In the genomic region with DNA sequence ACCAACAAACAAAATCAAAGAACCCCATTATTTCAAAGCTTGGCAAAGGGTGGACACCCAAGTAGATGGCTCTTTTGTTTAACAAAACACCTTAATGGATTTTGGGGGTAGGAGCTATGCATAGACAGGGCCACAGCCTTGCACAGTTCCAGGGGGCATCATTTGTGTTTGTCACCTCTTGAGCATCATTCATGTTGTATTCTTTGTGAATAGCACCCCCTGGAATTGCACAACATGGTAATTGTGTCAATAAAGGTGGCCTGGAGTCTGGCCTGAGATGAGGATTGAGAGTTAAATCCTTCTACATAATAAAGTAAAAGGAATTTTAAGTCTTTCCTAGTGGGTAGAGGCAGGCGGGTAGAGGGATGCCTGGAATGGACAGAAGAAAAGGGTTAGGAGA, we compare ENCODE assay signal across 23 cellular contexts. TPM values are rescaled to one million over a fixed set of nuclear protein-coding genes. Genes with fewer than 3 reads are reported as not detected.
A peak's percentile ranks its signal among the peaks of the same experiment; 100 is the strongest.
DNase-seq lines count a peak whose midpoint lies in the region; ATAC-seq, FAIRE-seq and TF ChIP-seq lines count a peak whose summit lies in the region.
"Had no signal": no experiment of that assay in that cellular context is flagged by ENCODE, and none has a peak within 500 bp of the region (broad histone marks: within the 10 kb centered on the region; RNA-seq: fewer than 3 reads in every experiment).

No MANE protein-coding gene starts in this region.

- H3K36me3 ChIP-seq in Caco-2 (ENCODE audit: control insufficient read depth, insufficient read depth, low read length) (no peaks in the 10 kb centered on the region), IMR-90 (ENCODE audit: control insufficient read depth, insufficient read depth, low read length) (no peaks in the 10 kb centered on the region), K562 (ENCODE audit: control insufficient read depth, insufficient read depth, low read length) (no peaks in the 10 kb centered on the region)
- H3K36me3 ChIP-seq: suprapubic skin had no signal

- intact Hi-C loops in Caco-2 (cut with micrococcal nuclease; ENCODE audit: unreplicated experiment) = no loop called here
- intact Hi-C loops in IMR-90 (cut with micrococcal nuclease) = loop anchor here (5.0 kb wide), 1 partner anchor 40 kb away; no protein-coding TSS in a partner anchor
- intact Hi-C loops in K562 (cut with micrococcal nuclease) = loop anchor here (5.0 kb wide), 1 partner anchor 175 kb away; no protein-coding TSS in a partner anchor

- no peak for ATAC-seq in IMR-90 (ENCODE audit: low read depth)
- ATAC-seq in K562 = no peak
- no peak for ATAC-seq in GM19452 (IDR thresholded peaks at IDR 0.05; ENCODE audit: unreplicated experiment)
- ATAC-seq in activated CD4-positive, CD25-positive, alpha-beta regulatory T cell treated with anti-CD3 and anti-CD28 coated beads, Interleukin-2, amount 50 U/mL, for 24 hours = no peak
- ATAC-seq: naive thymus-derived CD4-positive, alpha-beta T cell had no signal

- peaks cover 17% of the 10 kb centered on the region for H3K79me2 ChIP-seq in K562 (ENCODE audit: control insufficient read depth, insufficient read depth, low read length)

- no peaks in the 10 kb centered on the region for H3K9me3 Mint-ChIP-seq in Caco-2 (ENCODE audit: unreplicated experiment)
- H3K9me3 Mint-ChIP-seq in neural crest cell = no peaks in the 10 kb centered on the region
- H3K9me3 Mint-ChIP-seq: naive thymus-derived CD4-positive, alpha-beta T cell had no signal

- H3K4me1 Mint-ChIP-seq in Caco-2 (ENCODE audit: low read depth, unreplicated experiment) (peaks cover 34% of the 10 kb centered on the region), neural crest cell (peaks cover 19% of the 10 kb centered on the region)

- no CpG with 5 or more reads among the region's 1 CpG for WGBS in IMR-90 (ENCODE audit: extremely low coverage in 2 of 2, insufficient read length in 1 of 2), 2 experiments
- 31% methylated on average over 1 of the region's 1 CpG for WGBS in K562 (ENCODE audit: insufficient coverage, low coverage, missing lambda C conversion rate)

- no peak for FAIRE-seq in K562 (lab: Jason Lieb, UNC)
- FAIRE-seq: urothelium cell line had no signal

- TF ChIP-seq RAD21 in IMR-90 (IDR thresholded peaks at IDR 0.05; ENCODE audit: low read length) (no peak), K562 (CRISPR knock-in tag; conservative IDR thresholded peaks at IDR 0.05 in 1 of 2, IDR thresholded peaks at IDR 0.05 in 1 of 2) (peak in 1 of 2 experiments; percentile 26; a peak in 1 of 4 replicates)

- in situ Hi-C loops in IMR-90 (cut with MboI; ENCODE audit: low sequenced_read_pairs) = no loop called here
- in situ Hi-C loops in K562 (cut with MboI) = no loop called here

- no peaks in the 10 kb centered on the region for H3K9me3 ChIP-seq in Caco-2
- no peaks in the 10 kb centered on the region for H3K9me3 ChIP-seq in IMR-90 (ENCODE audit: control insufficient read depth, insufficient read depth, low read length)
- H3K9me3 ChIP-seq in K562 (replicated peaks; ENCODE audit: control insufficient read depth, insufficient read depth, low read depth, low read length) = no peaks in the 10 kb centered on the region
- H3K9me3 ChIP-seq: SK-N-SH, suprapubic skin had no signal

- no peak overlapping the region for H3K23ac ChIP-seq in IMR-90 (ENCODE audit: low read depth, low read length)

- H4K20me1 ChIP-seq in IMR-90 (ENCODE audit: insufficient read depth, low read length) (peaks cover 9% of the 10 kb centered on the region; the same call in 1 of the 2 replicates), K562 (replicated peaks; ENCODE audit: control insufficient read depth, insufficient read depth, low read length) (peaks cover 11% of the 10 kb centered on the region; the same call in 1 of the 2 replicates)

- H3K56ac ChIP-seq in IMR-90 (ENCODE audit: extremely low read depth, insufficient read depth, low read length) = no peak overlapping the region

- no peak for DNase-seq in Caco-2
- DNase-seq in IMR-90 = no peak
- DNase-seq in K562 (ENCODE audit: extremely low read depth in 1 of 4, low spot score in 3 of 4) = no peak
- no peak for DNase-seq in neural crest cell (ENCODE audit: low read depth, low spot score)
- DNase-seq in NCI-H82 (lab: John Stamatoyannopoulos, UW) = no peak
- no peak for DNase-seq in NCI-H2029 treated with DMSO at 0.1 percent for 48 hours (lab: John Stamatoyannopoulos, UW)
- DNase-seq: ACHN; activated CD4-positive, alpha-beta T cell treated with anti-CD3 and anti-CD28 coated beads, Interleukin-2, amount 50 U/mL, for 48 hours; effector CD4-positive, alpha-beta T cell; foreskin melanocyte; kidney glomerular epithelial cell; mammary epithelial cell; naive thymus-derived CD4-positive, alpha-beta T cell; NCI-H1417 treated with DMSO at 0.1 percent for 48 hours; NCI-H2107; NCI-H510A treated with DMSO at 0.1 percent for 48 hours; SK-N-SH; WERI-Rb-1 had no signal

- H3K27me3 ChIP-seq in Caco-2 (replicated peaks; ENCODE audit: control insufficient read depth, insufficient read depth, low read length) = no peaks in the 10 kb centered on the region
- no peaks in the 10 kb centered on the region for H3K27me3 ChIP-seq in IMR-90 (ENCODE audit: control insufficient read depth, insufficient read depth, low read length)
- no peaks in the 10 kb centered on the region for H3K27me3 ChIP-seq in K562 (ENCODE audit: control insufficient read depth in 2 of 2, insufficient read depth in 2 of 2, low read length in 2 of 2)
- H3K27me3 ChIP-seq: suprapubic skin had no signal

- H3K9me1 ChIP-seq in IMR-90 (ENCODE audit: insufficient read depth, low read length) (no peaks in the 10 kb centered on the region), K562 (ENCODE audit: control insufficient read depth, insufficient read depth, low read length) (no peaks in the 10 kb centered on the region)

- no TSS peak for BruUV-seq in Caco-2 (replicated peaks; lab: Mats Ljungman, UMichigan)
- BruUV-seq in IMR-90 (replicated peaks; lab: Mats Ljungman, UMichigan) = no TSS peak
- BruUV-seq in K562 (replicated peaks; lab: Mats Ljungman, UMichigan) = no TSS peak

- H3K9ac ChIP-seq in IMR-90 (ENCODE audit: low read depth, low read length) = no peak overlapping the region
- H3K9ac ChIP-seq in K562 (ENCODE audit: insufficient read depth in 1 of 2, low read depth in 2 of 2, low read length in 2 of 2) = no peak overlapping the region
- H3K9ac ChIP-seq: SK-N-SH had no signal

- H3K79me1 ChIP-seq in IMR-90 (ENCODE audit: low read depth in 1 of 2, low read length in 2 of 2) = peaks cover 3 to 12% of the 10 kb centered on the region in 2 experiments; a peak in 1 of 4 replicates

- no peak overlapping the region for H2BK120ac ChIP-seq in IMR-90 (ENCODE audit: low read depth, low read length)

- H3K4me1 ChIP-seq in Caco-2 (peaks cover 10% of the 10 kb centered on the region), IMR-90 (ENCODE audit: control insufficient read depth, insufficient read depth, low read length) (no peaks in the 10 kb centered on the region), K562 (replicated peaks in 1 of 2; ENCODE audit: control insufficient read depth in 2 of 2, insufficient read depth in 2 of 2, low read length in 2 of 2) (peaks cover 6% of the 10 kb centered on the region in 2 experiments; a peak in 2 of 5 replicates)

- dilution Hi-C loops in IMR-90 (cut with HindIII; ENCODE audit: low sequenced_read_pairs, unreplicated experiment) = no loop called here

- H3K4me2 ChIP-seq in IMR-90 (ENCODE audit: low read depth, low read length) (no peak overlapping the region), K562 (ENCODE audit: insufficient read depth, low read length) (no peak overlapping the region)
- H3K4me2 ChIP-seq: SK-N-SH had no signal

- H3K4ac ChIP-seq in IMR-90 (ENCODE audit: low read depth, low read length) = no peak overlapping the region

- H4K91ac ChIP-seq in IMR-90 (ENCODE audit: insufficient read depth, low read depth, low read length) = no peak overlapping the region

- H2BK20ac ChIP-seq in IMR-90 (ENCODE audit: low read depth, low read length) = no peak overlapping the region

- peaks cover 15% of the 10 kb centered on the region for H3K36me3 Mint-ChIP-seq in Caco-2 (ENCODE audit: insufficient read depth, unreplicated experiment)
- no peaks in the 10 kb centered on the region for H3K36me3 Mint-ChIP-seq in neural crest cell (ENCODE audit: low read depth)

- H2BK15ac ChIP-seq in IMR-90 (ENCODE audit: low read depth, low read length) = no peak overlapping the region

- H2AFZ ChIP-seq in IMR-90 (replicated peaks; ENCODE audit: low read length, poor library complexity) (no peak overlapping the region), K562 (ENCODE audit: low read depth, low read length) (no peak overlapping the region)

- H3K27ac ChIP-seq in IMR-90 (ENCODE audit: insufficient read depth, low read length) (no peak overlapping the region), K562 (ENCODE audit: extremely low read depth, low read depth, low read length) (no peak overlapping the region)
- H3K27ac ChIP-seq: suprapubic skin, WERI-Rb-1 had no signal

- CTCF ChIA-PET in Caco-2 (lab: Charles Lee) = no interaction called here
- CTCF ChIA-PET in IMR-90 (lab: Yijun Ruan, JAX) = no interaction called here
- CTCF ChIA-PET in K562 (lab: Yijun Ruan, JAX; ENCODE audit: low intra/inter-chr PET ratio) = no interaction called here

- no peak overlapping the region for H3K4me3 ChIP-seq in Caco-2 (ENCODE audit: low read depth, low read length)
- H3K4me3 ChIP-seq in IMR-90 (ENCODE audit: insufficient read depth, low read depth, low read length) = no peak overlapping the region
- no peak overlapping the region for H3K4me3 ChIP-seq in K562
- H3K4me3 ChIP-seq: suprapubic skin had no signal

- TF ChIP-seq EP300 in K562 (IDR thresholded peaks at IDR 0.05; ENCODE audit: low read length) = no peak

- no peak overlapping the region for H4K8ac ChIP-seq in IMR-90 (ENCODE audit: low read depth in 2 of 2, low read length in 2 of 2)

- no peak overlapping the region for H2BK5ac ChIP-seq in IMR-90 (ENCODE audit: low read depth, low read length, poor library complexity, severe bottlenecking)

- no peak overlapping the region for H2AK5ac ChIP-seq in IMR-90 (ENCODE audit: low read depth, low read length)

- H3K4me3 Mint-ChIP-seq in Caco-2 (ENCODE audit: unreplicated experiment) (no peak overlapping the region), neural crest cell (peak overlapping the region; percentile 21)

- H3K27ac Mint-ChIP-seq in Caco-2 (ENCODE audit: unreplicated experiment) = peak overlapping the region; percentile 19
- H3K27ac Mint-ChIP-seq in neural crest cell (ENCODE audit: unreplicated experiment) = no peak overlapping the region
- H3K27ac Mint-ChIP-seq: naive thymus-derived CD4-positive, alpha-beta T cell; progenitor cell of endocrine pancreas had no signal

- H4K5ac ChIP-seq in IMR-90 (ENCODE audit: low read depth, low read length) = no peak overlapping the region

- POLR2A ChIA-PET in Caco-2 (lab: Charles Lee) (no interaction called here), IMR-90 (lab: Charles Lee; ENCODE audit: unreplicated experiment) (no interaction called here), K562 (lab: Yijun Ruan, JAX) (no interaction called here)

- no peak overlapping the region for H3K18ac ChIP-seq in IMR-90 (ENCODE audit: low read depth, low read length)

- H3K27me3 Mint-ChIP-seq in Caco-2 (ENCODE audit: insufficient read depth, unreplicated experiment) (no peaks in the 10 kb centered on the region), neural crest cell (ENCODE audit: low read depth) (no peaks in the 10 kb centered on the region)
- H3K27me3 Mint-ChIP-seq: progenitor cell of endocrine pancreas had no signal

- TF ChIP-seq CTCF in Caco-2 (IDR thresholded peaks at IDR 0.05; ENCODE audit: insufficient read depth in 1 of 2, low read depth in 1 of 2, low read length in 1 of 2, severe bottlenecking in 1 of 2, unreplicated experiment in 1 of 2) (no peak), IMR-90 (conservative IDR thresholded peaks at IDR 0.05; ENCODE audit: low read depth, low read length) (no peak), K562 (IDR thresholded peaks at IDR 0.05 in 2 of 3, conservative IDR thresholded peaks at IDR 0.05 in 1 of 3; ENCODE audit: insufficient read depth in 2 of 3, low read depth in 1 of 3, low read length in 3 of 3) (peak in 1 of 3 experiments; percentile 35; a peak in 1 of 6 replicates), neural crest cell (conservative IDR thresholded peaks at IDR 0.05) (no peak)

- H3K14ac ChIP-seq in IMR-90 (replicated peaks; ENCODE audit: low read depth, low read length) = no peak overlapping the region

- TF ChIP-seq POLR2A in IMR-90 (IDR thresholded peaks at IDR 0.05; ENCODE audit: low read depth, low read length) (no peak), K562 (conservative IDR thresholded peaks at IDR 0.05) (no peak)

- H2AK9ac ChIP-seq in IMR-90 (replicated peaks; ENCODE audit: low read depth, low read length, poor library complexity) = no peak overlapping the region

RNA-seq across cellular contexts. Expression of a gene that starts 3.3 kb away (rescaled TPM):
- total RNA-seq in Caco-2 (2022) (82.3 and 86.5 TPM in 2 replicates), IMR-90 (2012; rRNA removed) (58.3 and 65.8 TPM in 2 replicates), K562 (2014; rRNA removed) (3.9 and 5.8 TPM in 2 replicates), K562 (2014; rRNA removed; fragmentation: Illumina TruSeq; extraction: Trizol) (6.4 and 8.1 TPM in 2 replicates), K562 (2015; rRNA removed; fragmentation: Illumina TruSeq; extraction: Trizol) (9.1 and 9.4 TPM in 2 replicates), K562 (2021) (8.3 and 8.5 TPM in 2 replicates), neural crest cell (31.4 and 39.2 TPM in 2 replicates)
- polyA plus RNA-seq in IMR-90 (2012; rRNA removed) (12.4 and 13.0 TPM in 2 replicates), K562 (2011; rRNA removed) (8.2 and 8.8 TPM in 2 replicates), K562 (2014; fragmentation: Illumina TruSeq; extraction: Trizol) (5.3 and 6.0 TPM in 2 replicates), K562 (2014; fragmentation: Nextera tagmentation; extraction: Ambion mirVana) (1 to 10 TPM; 1.0 to 1.5 TPM), K562 (2014; rRNA removed) (3.4 and 3.7 TPM in 2 replicates)
- polyA plus RNA-seq in IMR-90 (2012; cell fraction: cytosol; rRNA removed) = 2.9 and 5.7 TPM in 2 replicates
- polyA plus RNA-seq in IMR-90 (2012; cell fraction: nucleus; rRNA removed; ENCODE audit: low replicate concordance) = 4.4 and 27.1 TPM in 2 replicates
- total RNA-seq in K562 (2011; cell fraction: chromatin; rRNA removed; ENCODE audit: low replicate concordance) = 11.4 and 24.6 TPM in 2 replicates
- total RNA-seq in K562 (2011; cell fraction: nucleolus; rRNA removed) = 15.5 and 16.3 TPM in 2 replicates
- total RNA-seq in K562 (2011; cell fraction: nucleoplasm; rRNA removed) = 16.4 and 19.5 TPM in 2 replicates
- 1.9 and 3.7 TPM in 2 replicates for polyA plus RNA-seq in K562 (2011; cell fraction: cytosol; rRNA removed)
- 9.8 and 12.2 TPM in 2 replicates for polyA plus RNA-seq in K562 (2011; cell fraction: nucleus; rRNA removed)
- 4.3 TPM in 2 replicates for polyA plus RNA-seq in K562 (2012)
- 17.4 and 20.9 TPM in 2 replicates for polyA minus RNA-seq in K562 (2011; rRNA and poly(A)+ RNA removed)
- polyA minus RNA-seq in K562 (2011; cell fraction: cytosol; rRNA and poly(A)+ RNA removed) = 4.6 and 5.4 TPM in 2 replicates
- polyA minus RNA-seq in K562 (2011; cell fraction: nucleus; rRNA and poly(A)+ RNA removed) = 20.5 and 23.0 TPM in 2 replicates
